1 cellular context compared by ENCODE assay signal in genomic region chr4:81786063-81786763, GRCh38.
TF ChIP-seq lines count a peak whose summit lies in the region.

No MANE protein-coding gene starts in this region.

TF ChIP-seq in K562, 482 proteins besides CTCF, POLR2A, EP300 and RAD21 (continued from another document and continues in another):
- TF ChIP-seq ZHX1 (conservative IDR thresholded peaks at IDR 0.05; ENCODE audit: low read length) = no peak
- TF ChIP-seq ZEB2 (IDR thresholded peaks at IDR 0.05) = no peak
- TF ChIP-seq ZC3H8 (IDR thresholded peaks at IDR 0.05) = no peak
- TF ChIP-seq HMGXB4 (CRISPR knock-in tag; IDR thresholded peaks at IDR 0.05) = no peak
- no peak for TF ChIP-seq ZNF512 (tag; IDR thresholded peaks at IDR 0.05)
- no peak for TF ChIP-seq SPI1 (IDR thresholded peaks at IDR 0.05; ENCODE audit: borderline replicate concordance, low read depth, low read length)
- no peak for TF ChIP-seq CREB5 (CRISPR knock-in tag; IDR thresholded peaks at IDR 0.05)
- TF ChIP-seq POLR2H (tag; IDR thresholded peaks at IDR 0.05; ENCODE audit: low read depth) = no peak
- TF ChIP-seq ESRRA (IDR thresholded peaks at IDR 0.05; ENCODE audit: borderline replicate concordance, low read depth) = peak; percentile 95
- TF ChIP-seq CTCFL (IDR thresholded peaks at IDR 0.05; ENCODE audit: borderline replicate concordance, insufficient read depth, low read depth, low read length, poor library complexity, severe bottlenecking) = no peak
- no peak for TF ChIP-seq HDAC6 (IDR thresholded peaks at IDR 0.05; ENCODE audit: low read depth, low read length)
- TF ChIP-seq CEBPB (tag; IDR thresholded peaks at IDR 0.05) = no peak
- TF ChIP-seq TAF9B (IDR thresholded peaks at IDR 0.05; ENCODE audit: partially characterized antibody) = no peak
- no peak for TF ChIP-seq L3MBTL2 (IDR thresholded peaks at IDR 0.05)
- no peak for TF ChIP-seq E2F3 (CRISPR knock-in tag; IDR thresholded peaks at IDR 0.05)
- no peak for TF ChIP-seq MED1 (CRISPR knock-in tag; IDR thresholded peaks at IDR 0.05; ENCODE audit: borderline replicate concordance)
- 0 out of 2 replicates have a peak, but pooled peaks have one; percentile 33 for TF ChIP-seq ATF7 (IDR thresholded peaks at IDR 0.05)
- no peak for TF ChIP-seq NFE2L1 (tag; IDR thresholded peaks at IDR 0.05; ENCODE audit: borderline replicate concordance, low read depth)
- TF ChIP-seq ATF4 (CRISPR knock-in tag; IDR thresholded peaks at IDR 0.05) = no peak
- no peak for TF ChIP-seq ZKSCAN1 (IDR thresholded peaks at IDR 0.05; ENCODE audit: low read depth, low read length)
- TF ChIP-seq ZBTB1 (CRISPR knock-in tag; IDR thresholded peaks at IDR 0.05; ENCODE audit: borderline replicate concordance, low read depth) = no peak
- no peak for TF ChIP-seq ASH1L (IDR thresholded peaks at IDR 0.05; ENCODE audit: borderline replicate concordance, low read depth, partially characterized antibody)
- TF ChIP-seq ZNF395 (CRISPR knock-in tag; IDR thresholded peaks at IDR 0.05) = no peak
- TF ChIP-seq HDAC1 (IDR thresholded peaks at IDR 0.05) = no peak
- no peak for TF ChIP-seq ZNF589 (CRISPR knock-in tag; IDR thresholded peaks at IDR 0.05; ENCODE audit: low read depth)
- TF ChIP-seq JUND (IDR thresholded peaks at IDR 0.05; ENCODE audit: borderline replicate concordance, low read depth, low read length) = peak; percentile 36; the same call in 1 of the 2 replicates
- TF ChIP-seq JUND (tag; IDR thresholded peaks at IDR 0.05; ENCODE audit: borderline replicate concordance, low read depth, low read length) = peak; percentile 62; the same call in 2 of the 3 replicates
- no peak for TF ChIP-seq ZBTB33 (CRISPR knock-in tag; IDR thresholded peaks at IDR 0.05)
- TF ChIP-seq RBBP5 (IDR thresholded peaks at IDR 0.05; ENCODE audit: borderline replicate concordance, insufficient read depth, low read length, poor library complexity, severe bottlenecking) = peak; percentile 36
- TF ChIP-seq MLLT1 (IDR thresholded peaks at IDR 0.05) = peak in 1 of 2 experiments; percentile 62; a peak in 1 of 4 replicates
- TF ChIP-seq KDM2B (CRISPR knock-in tag; IDR thresholded peaks at IDR 0.05) = no peak
- no peak for TF ChIP-seq MITF (IDR thresholded peaks at IDR 0.05)
- no peak for TF ChIP-seq SMAD3 (CRISPR knock-in tag; conservative IDR thresholded peaks at IDR 0.05)
- no peak for TF ChIP-seq ZNF121 (CRISPR knock-in tag; conservative IDR thresholded peaks at IDR 0.05)
- peak; percentile 55 for TF ChIP-seq SMARCC2 (IDR thresholded peaks at IDR 0.05; ENCODE audit: low read depth)
- no peak for TF ChIP-seq ELF1 (tag; IDR thresholded peaks at IDR 0.05)
- TF ChIP-seq MXI1 (IDR thresholded peaks at IDR 0.05; ENCODE audit: low read depth, low read length) = no peak
- TF ChIP-seq POLR3A (IDR thresholded peaks at IDR 0.05; ENCODE audit: borderline replicate concordance, extremely low read depth, insufficient read depth, insufficient read length) = no peak
- TF ChIP-seq KLF6 (CRISPR knock-in tag; IDR thresholded peaks at IDR 0.05; ENCODE audit: borderline replicate concordance) = no peak
- TF ChIP-seq ZKSCAN3 (CRISPR knock-in tag; IDR thresholded peaks at IDR 0.05) = no peak
- no peak for TF ChIP-seq BRD4 (IDR thresholded peaks at IDR 0.05)
- no peak for TF ChIP-seq KLF10 (CRISPR knock-in tag; IDR thresholded peaks at IDR 0.05)
- peak; percentile 30 for TF ChIP-seq CCNT2 (IDR thresholded peaks at IDR 0.05; ENCODE audit: borderline replicate concordance, extremely low read depth, insufficient read length, low read depth, low read length)
- TF ChIP-seq GTF2E2 (tag; IDR thresholded peaks at IDR 0.05) = no peak
- TF ChIP-seq MEF2A (IDR thresholded peaks at IDR 0.05; ENCODE audit: control insufficient read depth, low read depth, low read length) = peak; percentile 13; the same call in 1 of the 2 replicates
- no peak for TF ChIP-seq ZNF778 (CRISPR knock-in tag; IDR thresholded peaks at IDR 0.05)
- TF ChIP-seq MAZ (CRISPR knock-in tag; conservative IDR thresholded peaks at IDR 0.05 in 1 of 2, IDR thresholded peaks at IDR 0.05 in 1 of 2) = no peak
- TF ChIP-seq BACH1 (tag; IDR thresholded peaks at IDR 0.05) = peak; percentile 45; the same call in 1 of the 2 replicates
- TF ChIP-seq SMARCB1 (IDR thresholded peaks at IDR 0.05; ENCODE audit: insufficient read length, low read depth) = no peak
- no peak for TF ChIP-seq IRF1 (CRISPR knock-in tag; IDR thresholded peaks at IDR 0.05; ENCODE audit: borderline replicate concordance)
